Comparison of ENCODE assay signal across 8 cellular contexts in the genomic region with DNA sequence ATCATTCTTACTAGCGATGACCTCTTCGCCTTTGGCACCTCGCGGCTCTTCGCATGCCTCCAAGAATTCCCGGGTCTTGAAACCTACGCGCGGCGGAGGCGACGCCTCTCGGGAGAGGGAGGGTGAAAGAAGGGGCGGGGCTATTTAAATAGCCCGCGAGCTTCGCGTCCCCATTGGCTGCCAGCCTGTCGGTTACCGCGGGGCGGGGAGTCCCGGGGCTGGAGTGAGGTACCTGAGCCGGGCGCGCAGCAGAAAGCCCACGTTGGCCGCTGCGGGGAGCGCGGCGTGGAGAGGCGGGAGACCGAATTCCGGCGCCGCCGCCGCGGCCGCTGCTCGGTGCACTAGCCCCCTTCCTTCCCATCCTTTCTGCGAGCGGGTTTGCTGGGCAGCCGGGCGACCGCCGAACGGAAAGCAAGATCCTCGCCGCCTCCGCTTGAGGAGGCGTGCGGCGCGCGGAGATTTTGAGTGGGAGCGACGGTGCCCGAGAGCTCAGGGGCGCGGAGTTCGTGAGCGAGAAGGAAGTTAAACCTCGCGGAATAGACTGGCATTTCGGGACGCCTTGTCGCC. TPM values are rescaled to one million over a fixed set of nuclear protein-coding genes. Genes with fewer than 3 reads are reported as not detected.
DNase-seq lines count a peak whose midpoint lies in the region; ATAC-seq and TF ChIP-seq lines count a peak whose summit lies in the region.

TSS of gene BMP6 (plus strand) at position 251 of the 567 bp plus-strand sequence. CDS start 857 bp downstream, outside the sequence.

- no peaks in the 10 kb centered on the region for H3K36me3 Mint-ChIP-seq in activated CD8-positive, alpha-beta T cell treated with anti-CD3 and anti-CD28 coated beads, Interleukin-2, amount 10 ng/mL, durations not matched to agents 7 days and 5 days (ENCODE audit: low read depth)
- H3K36me3 Mint-ChIP-seq in mesothelial cell of epicardium: no peaks in the 10 kb centered on the region

- peak within 1 kb of the TSS; percentile 56 for H3K4me3 ChIP-seq in epithelial cell of proximal tubule (ENCODE audit: low read depth, low read length)

- H3K9me3 Mint-ChIP-seq in activated CD8-positive, alpha-beta T cell treated with anti-CD3 and anti-CD28 coated beads, Interleukin-2, amount 10 ng/mL, durations not matched to agents 7 days and 5 days (ENCODE audit: insufficient read depth): no peaks in the 10 kb centered on the region
- no peaks in the 10 kb centered on the region for H3K9me3 Mint-ChIP-seq in mesothelial cell of epicardium

- no peak within 1 kb of the TSS for H3K27ac Mint-ChIP-seq in activated CD8-positive, alpha-beta T cell treated with anti-CD3 and anti-CD28 coated beads, Interleukin-2, amount 10 ng/mL, durations not matched to agents 7 days and 5 days
- no peak within 1 kb of the TSS for H3K27ac Mint-ChIP-seq in mesothelial cell of epicardium

- TF ChIP-seq CTCF in epithelial cell of proximal tubule (conservative IDR thresholded peaks at IDR 0.05; ENCODE audit: low read depth, low read length) (no peak), mesothelial cell of epicardium (IDR thresholded peaks at IDR 0.05; ENCODE audit: unreplicated experiment) (no peak)

- ATAC-seq in GM19324 (IDR thresholded peaks at IDR 0.05; ENCODE audit: low FRiP score, unreplicated experiment) (peak; percentile 74), HG03378 (IDR thresholded peaks at IDR 0.05; ENCODE audit: unreplicated experiment) (peak; percentile 60)
- peak; percentile 85 for ATAC-seq in activated CD8-positive, alpha-beta T cell treated with anti-CD3 and anti-CD28 coated beads, Interleukin-2, amount 10 ng/mL, durations not matched to agents 7 days and 5 days

- peak in 12 of 14 donors; percentile 16 to 70 (median 36) for DNase-seq in C1 segment of cervical spinal cord (lab: John Stamatoyannopoulos, UW)
- peak; percentile 90 to 94 for DNase-seq in NCI-H524 (lab: John Stamatoyannopoulos, UW)
- DNase-seq in activated CD8-positive, alpha-beta T cell treated with anti-CD3 and anti-CD28 coated beads, Interleukin-2, amount 10 ng/mL, durations not matched to agents 7 days and 5 days: peak; percentile 76
- no peak for DNase-seq in epithelial cell of proximal tubule (ENCODE audit: low read depth)
- peak; percentile 83 to 89 for DNase-seq in mesothelial cell of epicardium (ENCODE audit: low spot score in 2 of 2, unreplicated experiment in 2 of 2)
- DNase-seq in stimulated activated CD8-positive, alpha-beta memory T cell treated with anti-CD3 and anti-CD28 coated beads, Interleukin-4, amount 100 ng/mL, for 24 hours (ENCODE audit: low read depth): peak; percentile 42

- H3K27me3 Mint-ChIP-seq in activated CD8-positive, alpha-beta T cell treated with anti-CD3 and anti-CD28 coated beads, Interleukin-2, amount 10 ng/mL, durations not matched to agents 7 days and 5 days (ENCODE audit: low read depth): peaks cover 68% of the 10 kb centered on the region
- H3K27me3 Mint-ChIP-seq in mesothelial cell of epicardium (ENCODE audit: low read depth): peaks cover 78% of the 10 kb centered on the region

- POLR2A ChIA-PET in activated CD8-positive, alpha-beta T cell treated with anti-CD3 and anti-CD28 coated beads, Interleukin-2, amount 10 ng/mL, durations not matched to agents 7 days and 5 days (lab: Charles Lee): interaction anchor here (0.7 to 1.6 kb wide), 2 partner anchors 18 to 376 kb away, joined by 3 read pairs; partner anchors contain the start of gene EEF1E1

- peak within 1 kb of the TSS; percentile 69 for H3K4me3 Mint-ChIP-seq in activated CD8-positive, alpha-beta T cell treated with anti-CD3 and anti-CD28 coated beads, Interleukin-2, amount 10 ng/mL, durations not matched to agents 7 days and 5 days
- peak within 1 kb of the TSS; percentile 82 for H3K4me3 Mint-ChIP-seq in mesothelial cell of epicardium

- CTCF ChIA-PET in activated CD8-positive, alpha-beta T cell treated with anti-CD3 and anti-CD28 coated beads, Interleukin-2, amount 10 ng/mL, durations not matched to agents 7 days and 5 days (lab: Charles Lee): interaction anchor here (0.5 to 6.4 kb wide), 3 partner anchors 28 to 332 kb away, joined by 3 to 63 read pairs (median 22); no protein-coding TSS in a partner anchor

- peaks cover 17% of the 10 kb centered on the region for H3K4me1 Mint-ChIP-seq in activated CD8-positive, alpha-beta T cell treated with anti-CD3 and anti-CD28 coated beads, Interleukin-2, amount 10 ng/mL, durations not matched to agents 7 days and 5 days (ENCODE audit: low read depth)
- H3K4me1 Mint-ChIP-seq in mesothelial cell of epicardium: peaks cover 26% of the 10 kb centered on the region

RNA-seq across cellular contexts. Expression of gene BMP6, which starts in this region (rescaled TPM):
- not detected for total RNA-seq in activated CD8-positive, alpha-beta T cell treated with anti-CD3 and anti-CD28 coated beads, Interleukin-2, amount 10 ng/mL, durations not matched to agents 7 days and 5 days
- total RNA-seq in epithelial cell of proximal tubule (0.29 and 1.3 TPM in 2 replicates), mesothelial cell of epicardium (3.5 to 4.2 TPM (median 3.6 TPM) in 3 replicates)

Comparison
In these comparisons a context has a peak if more than half of its experiments do, and no peak if none do; other contexts are left out.
1. Peak in DNase-seq and ATAC-seq in activated CD8-positive, alpha-beta T cell treated with anti-CD3 and anti-CD28 coated beads, Interleukin-2, amount 10 ng/mL, durations not matched to agents 7 days and 5 days; RNA of the gene not detected or under 1 TPM.